In the genomic region with DNA sequence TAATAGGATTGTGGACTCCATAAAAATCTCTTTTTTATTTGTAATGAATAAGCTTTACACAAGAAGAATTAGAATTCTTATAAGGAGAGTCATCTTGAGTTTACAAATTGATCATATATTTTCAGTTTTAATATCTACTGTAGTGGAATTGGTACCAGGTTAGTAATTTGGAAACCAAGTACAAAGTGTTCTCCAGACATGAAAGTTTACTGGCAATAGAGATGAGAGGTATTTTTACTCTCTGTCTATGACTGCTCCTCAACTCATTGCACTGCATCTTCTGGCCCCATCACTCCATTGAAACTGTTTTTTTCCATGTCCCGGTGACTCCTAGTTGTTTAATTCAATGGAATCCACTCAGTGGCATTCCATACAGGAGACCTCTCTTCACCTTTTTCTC, we compare ENCODE assay signal across 24 cellular contexts.
DNase-seq lines count a peak whose midpoint lies in the region; ATAC-seq, FAIRE-seq and TF ChIP-seq lines count a peak whose summit lies in the region.
"Had no signal": no experiment of that assay in that cellular context is flagged by ENCODE, and none has a peak within 500 bp of the region (broad histone marks: within the 10 kb centered on the region; RNA-seq: fewer than 3 reads in every experiment).

No MANE protein-coding gene starts in this region.

- 8% methylated on average over 1 of the region's 1 CpG for WGBS in GM12878 (ENCODE audit: insufficient coverage, insufficient replicate concordance, low lambda C conversion rate, missing lambda C conversion rate)

- peak; percentile 78 for ATAC-seq in activated CD4-positive, alpha-beta T cell treated with anti-CD3 and anti-CD28 coated beads for 36 hours
- ATAC-seq in HG02642 (IDR thresholded peaks at IDR 0.05; ENCODE audit: poor library complexity, unreplicated experiment) (peak; percentile 44), HG02938 (IDR thresholded peaks at IDR 0.05; ENCODE audit: unreplicated experiment) (peak; percentile 48), GM12878 (no peak), esophagus mucosa (no peak), GM18519 (IDR thresholded peaks at IDR 0.05; ENCODE audit: low FRiP score, unreplicated experiment) (no peak)
- ATAC-seq: HCT116, Right ventricle myocardium inferior, T-cell had no signal

- SMC1A ChIA-PET in GM12878 (lab: Charles Lee; ENCODE audit: uncharacterized antibody, unreplicated experiment): no interaction called here

- POLR2A ChIA-PET in activated CD4-positive, alpha-beta T cell treated with anti-CD3 and anti-CD28 coated beads for 36 hours (lab: Charles Lee): no interaction called here
- POLR2A ChIA-PET in GM12878 (lab: Charles Lee): no interaction called here

- no peaks in the 10 kb centered on the region for H3K36me3 ChIP-seq in GM12878 (ENCODE audit: control insufficient read depth in 2 of 2, insufficient read depth in 2 of 2, low read length in 1 of 2)
- H3K36me3 ChIP-seq: BE2C, SJCRH30 had no signal

- no peak overlapping the region for H3K4me2 ChIP-seq in GM12878 (ENCODE audit: control insufficient read depth, insufficient read depth)
- H3K4me2 ChIP-seq: PC-9 had no signal

- no peak overlapping the region for H3K27ac ChIP-seq in GM12878 (ENCODE audit: control insufficient read depth, insufficient read depth)
- H3K27ac ChIP-seq: 22Rv1, PC-9, SJCRH30 had no signal

- H3K9me3 Mint-ChIP-seq in activated CD4-positive, alpha-beta T cell treated with anti-CD3 and anti-CD28 coated beads for 36 hours (ENCODE audit: low read depth): no peaks in the 10 kb centered on the region
- H3K9me3 Mint-ChIP-seq: T-cell had no signal

- intact Hi-C loops in activated CD4-positive, alpha-beta T cell treated with anti-CD3 and anti-CD28 coated beads for 36 hours (cut with DNase I, micrococcal nuclease): loop anchor here in 1 of 2 experiments (10.0 kb wide), 1 partner anchor 728 kb away; no protein-coding TSS in a partner anchor
- intact Hi-C loops in GM12878 (cut with micrococcal nuclease; ENCODE audit: unreplicated experiment): loop anchor here (10.0 kb wide), 2 partner anchors 268 to 728 kb away; no protein-coding TSS in a partner anchor

- TF ChIP-seq CTCF in GM12878 (IDR thresholded peaks at IDR 0.05 in 2 of 3, conservative IDR thresholded peaks at IDR 0.05 in 1 of 3; ENCODE audit: control insufficient read depth in 2 of 3, extremely low read depth in 1 of 3, insufficient read depth in 1 of 3, low read depth in 3 of 3, low read length in 3 of 3): no peak

- DNase-seq in activated CD4-positive, alpha-beta T cell treated with anti-CD3 and anti-CD28 coated beads for 36 hours: no peak
- no peak for DNase-seq in activated CD4-positive, alpha-beta T cell treated with anti-CD3 and anti-CD28 coated beads, Interleukin-2, amount 50 U/mL, for 1 hour
- DNase-seq in GM12878 (ENCODE audit: low read depth, low spot score) (no peak), putamen (ENCODE audit: low spot score) (no peak)
- DNase-seq: BE2C, Calu3, DMS153, KG1, MM.1S, NCI-H2029, NCI-H446, NCI-H524 treated with DMSO at 0.1 percent for 48 hours, NCI-H774, PC-9, SJCRH30, T-cell had no signal

- H3K4me3 ChIP-seq in GM12878: no peak overlapping the region
- H3K4me3 ChIP-seq: PC-9, SJCRH30 had no signal

- RAD21 ChIA-PET in GM12878 (lab: Charles Lee; ENCODE audit: unreplicated experiment): interaction anchor here (0.6 kb wide), 1 partner anchor 197 kb away, joined by 6 read pairs; no protein-coding TSS in a partner anchor

- in situ Hi-C loops in GM12878 (cut with MboI): no loop called here

- H4K20me1 ChIP-seq in GM12878 (ENCODE audit: control insufficient read depth, insufficient read depth): no peaks in the 10 kb centered on the region

- no TSS peak for BruUV-seq in GM12878 (replicated peaks; lab: Mats Ljungman, UMichigan)

- H3K4me1 ChIP-seq in GM12878 (ENCODE audit: control insufficient read depth, insufficient read depth, low read length): no peaks in the 10 kb centered on the region
- H3K4me1 ChIP-seq: BE2C, SJCRH30 had no signal

- TF ChIP-seq EP300 in GM12878 (IDR thresholded peaks at IDR 0.05; ENCODE audit: borderline replicate concordance in 1 of 2, control insufficient read depth in 1 of 2, low read depth in 2 of 2, low read length in 2 of 2): no peak

- H3K9ac ChIP-seq in GM12878 (ENCODE audit: control insufficient read depth, insufficient read depth, low read length): no peak overlapping the region

- CTCF ChIA-PET in activated CD4-positive, alpha-beta T cell treated with anti-CD3 and anti-CD28 coated beads for 36 hours (lab: Charles Lee): no interaction called here
- CTCF ChIA-PET in GM12878 (lab: Yijun Ruan, JAX): no interaction called here

- no peak overlapping the region for H3K4me3 Mint-ChIP-seq in activated CD4-positive, alpha-beta T cell treated with anti-CD3 and anti-CD28 coated beads for 36 hours
- H3K4me3 Mint-ChIP-seq: T-cell had no signal

- H3K4me1 Mint-ChIP-seq in activated CD4-positive, alpha-beta T cell treated with anti-CD3 and anti-CD28 coated beads for 36 hours: peaks cover 3% of the 10 kb centered on the region
- H3K4me1 Mint-ChIP-seq: T-cell had no signal

- no peak for FAIRE-seq in GM12878 (lab: Jason Lieb, UNC)
- FAIRE-seq: GM19239 had no signal

- H3K27me3 ChIP-seq in GM12878 (replicated peaks in 1 of 2; ENCODE audit: control insufficient read depth in 2 of 2, insufficient read depth in 2 of 2, low read length in 1 of 2): no peaks in the 10 kb centered on the region
- H3K27me3 ChIP-seq: BE2C, SJCRH30 had no signal

- no peaks in the 10 kb centered on the region for H3K9me3 ChIP-seq in GM12878 (replicated peaks; ENCODE audit: control insufficient read depth, insufficient read depth, low read length)
- H3K9me3 ChIP-seq: BE2C had no signal

- TF ChIP-seq POLR2A in GM12878 (IDR thresholded peaks at IDR 0.05; ENCODE audit: low read depth, low read length): no peak

- H3K79me2 ChIP-seq in GM12878 (ENCODE audit: control insufficient read depth, insufficient read depth, low read length): no peaks in the 10 kb centered on the region

- no peak overlapping the region for H2AFZ ChIP-seq in GM12878 (ENCODE audit: control insufficient read depth, low read depth, low read length)
- H2AFZ ChIP-seq: PC-9 had no signal

- no peaks in the 10 kb centered on the region for H3K36me3 Mint-ChIP-seq in activated CD4-positive, alpha-beta T cell treated with anti-CD3 and anti-CD28 coated beads for 36 hours (ENCODE audit: low read depth)
- H3K36me3 Mint-ChIP-seq: T-cell had no signal

- no peak overlapping the region for H3K27ac Mint-ChIP-seq in activated CD4-positive, alpha-beta T cell treated with anti-CD3 and anti-CD28 coated beads for 36 hours
- H3K27ac Mint-ChIP-seq: T-cell had no signal

- H3K27me3 Mint-ChIP-seq in activated CD4-positive, alpha-beta T cell treated with anti-CD3 and anti-CD28 coated beads for 36 hours: peaks cover 9% of the 10 kb centered on the region

- no peak for TF ChIP-seq RAD21 in GM12878 (IDR thresholded peaks at IDR 0.05; ENCODE audit: insufficient read depth, low read depth, low read length)

TF ChIP-seq in GM12878, 131 proteins besides CTCF, POLR2A, EP300 and RAD21:
- no peak for TF ChIP-seq TBL1XR1 (IDR thresholded peaks at IDR 0.05; ENCODE audit: low read depth, low read length)
- TF ChIP-seq JUNB (IDR thresholded peaks at IDR 0.05): peak; percentile 28; the same call in 1 of the 2 replicates

Comparison
In these comparisons a context has a peak if more than half of its experiments do, and no peak if none do; other contexts are left out.
1. ATAC-seq: peak in activated CD4-positive, alpha-beta T cell treated with anti-CD3 and anti-CD28 coated beads for 36 hours (single experiment), HG02642 (single experiment) and HG02938 (single experiment); none in GM12878 (single experiment), esophagus mucosa (single experiment) and GM18519 (single experiment).